In genomic region chr19:45847661-45848060, GRCh38 we compare ENCODE assay signal across 22 cellular contexts. TPM values are rescaled to one million over a fixed set of nuclear protein-coding genes. Genes with fewer than 3 reads are reported as not detected.
DNase-seq lines count a peak whose midpoint lies in the region; ATAC-seq, FAIRE-seq and TF ChIP-seq lines count a peak whose summit lies in the region.
"Had no signal": no experiment of that assay in that cellular context is flagged by ENCODE, and none has a peak within 500 bp of the region (broad histone marks: within the 10 kb centered on the region; RNA-seq: fewer than 3 reads in every experiment).

No MANE protein-coding gene starts in this region.

- no peaks in the 10 kb centered on the region for H4K20me1 ChIP-seq in K562 (replicated peaks; ENCODE audit: control insufficient read depth, insufficient read depth, low read length)

- no peak overlapping the region for H3K4me3 ChIP-seq in K562
- H3K4me3 ChIP-seq: BLaER1, GM23338 had no signal

- POLR2A ChIA-PET in K562 (lab: Yijun Ruan, JAX): interaction anchor here (0.7 kb wide), 1 partner anchor 23 kb away, joined by 3 read pairs; no protein-coding TSS in a partner anchor

- no peaks in the 10 kb centered on the region for H3K9me3 ChIP-seq in K562 (replicated peaks; ENCODE audit: control insufficient read depth, insufficient read depth, low read depth, low read length)
- H3K9me3 ChIP-seq: BLaER1 had no signal

- no peaks in the 10 kb centered on the region for H3K4me1 ChIP-seq in K562 (replicated peaks in 1 of 2; ENCODE audit: control insufficient read depth in 2 of 2, insufficient read depth in 2 of 2, low read length in 2 of 2)
- H3K4me1 ChIP-seq: BLaER1 had no signal

- H3K36me3 ChIP-seq in K562 (ENCODE audit: control insufficient read depth, insufficient read depth, low read length): peaks cover 92% of the 10 kb centered on the region

- CTCF ChIA-PET in K562 (lab: Yijun Ruan, JAX; ENCODE audit: low intra/inter-chr PET ratio): interaction anchor here (0.5 kb wide), 1 partner anchor 36 kb away, joined by 3 read pairs; no protein-coding TSS in a partner anchor

- H3K27ac Mint-ChIP-seq in nephron progenitor cell: peak overlapping the region; percentile 61
- H3K27ac Mint-ChIP-seq: CD14-positive monocyte; CD4-positive, alpha-beta memory T cell; GM23338 had no signal

- H3K9ac ChIP-seq in K562 (ENCODE audit: insufficient read depth in 1 of 2, low read depth in 2 of 2, low read length in 2 of 2): no peak overlapping the region
- H3K9ac ChIP-seq: BLaER1 had no signal

- H3K27me3 Mint-ChIP-seq in nephron progenitor cell (ENCODE audit: low read depth, poor library complexity): no peaks in the 10 kb centered on the region
- H3K27me3 Mint-ChIP-seq: CD4-positive, alpha-beta memory T cell had no signal

- TF ChIP-seq CTCF in K562 (IDR thresholded peaks at IDR 0.05 in 2 of 3, conservative IDR thresholded peaks at IDR 0.05 in 1 of 3; ENCODE audit: insufficient read depth in 2 of 3, low read depth in 1 of 3, low read length in 3 of 3) (no peak), nephron progenitor cell (IDR thresholded peaks at IDR 0.05) (no peak)

- intact Hi-C loops in K562 (cut with micrococcal nuclease): no loop called here

- H3K4me3 Mint-ChIP-seq in nephron progenitor cell: no peak overlapping the region
- H3K4me3 Mint-ChIP-seq: CD14-positive monocyte; CD4-positive, alpha-beta memory T cell; GM23338 had no signal

- no peak overlapping the region for H3K27ac ChIP-seq in K562 (ENCODE audit: extremely low read depth, low read depth, low read length)
- H3K27ac ChIP-seq: 22Rv1, BLaER1, HL-60 had no signal

- H2AFZ ChIP-seq in K562 (ENCODE audit: low read depth, low read length): no peak overlapping the region
- H2AFZ ChIP-seq: GM23338 had no signal

- no peak overlapping the region for H3K4me2 ChIP-seq in K562 (ENCODE audit: insufficient read depth, low read length)
- H3K4me2 ChIP-seq: BLaER1, GM23338 had no signal

- TF ChIP-seq RAD21 in K562 (CRISPR knock-in tag; conservative IDR thresholded peaks at IDR 0.05 in 1 of 2, IDR thresholded peaks at IDR 0.05 in 1 of 2): no peak

- no peaks in the 10 kb centered on the region for H3K79me2 ChIP-seq in K562 (ENCODE audit: control insufficient read depth, insufficient read depth, low read length)

- TF ChIP-seq POLR2A in K562 (conservative IDR thresholded peaks at IDR 0.05): no peak

- H3K4me1 Mint-ChIP-seq in nephron progenitor cell: peaks cover 15% of the 10 kb centered on the region
- H3K4me1 Mint-ChIP-seq: CD14-positive monocyte, GM23338 had no signal

- H3K36me3 Mint-ChIP-seq in nephron progenitor cell (ENCODE audit: low read depth): peaks cover 78% of the 10 kb centered on the region

- H3K9me3 Mint-ChIP-seq in nephron progenitor cell: no peaks in the 10 kb centered on the region
- H3K9me3 Mint-ChIP-seq: CD14-positive monocyte; CD4-positive, alpha-beta memory T cell; GM23338 had no signal

- TF ChIP-seq EP300 in K562 (IDR thresholded peaks at IDR 0.05; ENCODE audit: low read length): no peak

- H3K9me1 ChIP-seq in K562 (ENCODE audit: control insufficient read depth, insufficient read depth, low read length): no peaks in the 10 kb centered on the region

- no peaks in the 10 kb centered on the region for H3K27me3 ChIP-seq in K562 (ENCODE audit: control insufficient read depth in 2 of 2, insufficient read depth in 2 of 2, low read length in 2 of 2)
- H3K27me3 ChIP-seq: BLaER1 had no signal

- ATAC-seq in K562 (no peak), HG03342 (IDR thresholded peaks at IDR 0.05; ENCODE audit: unreplicated experiment) (no peak), HG02588 (IDR thresholded peaks at IDR 0.05; ENCODE audit: unreplicated experiment) (no peak), HG02885 (IDR thresholded peaks at IDR 0.05; ENCODE audit: poor library complexity, unreplicated experiment) (no peak)
- ATAC-seq: GM23338, HCT116 had no signal

- FAIRE-seq in K562 (lab: Jason Lieb, UNC): no peak
- FAIRE-seq: H54 had no signal

- BruUV-seq in K562 (replicated peaks; lab: Mats Ljungman, UMichigan): no TSS peak

- 93% methylated on average over 13 of the region's 13 CpGs for WGBS in K562 (ENCODE audit: insufficient coverage, low coverage, missing lambda C conversion rate)

- DNase-seq in NCI-H345 (lab: John Stamatoyannopoulos, UW) (peak; percentile 1), NCI-H345 treated with DMSO at 0.1 percent for 48 hours (lab: John Stamatoyannopoulos, UW; ENCODE audit: unreplicated experiment) (no peak), COLO668 (lab: John Stamatoyannopoulos, UW; ENCODE audit: unreplicated experiment) (peak; percentile 15), K562 (ENCODE audit: extremely low read depth in 1 of 4, low spot score in 3 of 4) (no peak), nephron progenitor cell (no peak)
- DNase-seq: Calu3; CD4-positive, alpha-beta memory T cell; DMS79 treated with DMSO at 0.1 percent for 48 hours; GF-D8; IMR-90 had no signal

- in situ Hi-C loops in K562 (cut with MboI): no loop called here

RNA-seq across cellular contexts. Expression of gene SYMPK, which starts 15.3 kb away (rescaled TPM):
- total RNA-seq in K562 (2011; cell fraction: chromatin; rRNA removed; ENCODE audit: low replicate concordance): 281 and 416 TPM in 2 replicates
- total RNA-seq in K562 (2011; cell fraction: nucleolus; rRNA removed): 171 and 172 TPM in 2 replicates
- total RNA-seq in K562 (2011; cell fraction: nucleoplasm; rRNA removed): 158 and 183 TPM in 2 replicates
- 58.4 and 60.4 TPM in 2 replicates for total RNA-seq in K562 (2014; rRNA removed)
- total RNA-seq in K562 (2014; rRNA removed; fragmentation: Illumina TruSeq; extraction: Trizol): 26.4 and 31.4 TPM in 2 replicates
- total RNA-seq in K562 (2015; rRNA removed; fragmentation: Illumina TruSeq; extraction: Trizol): 38.7 and 40.9 TPM in 2 replicates
- 86.9 and 95.5 TPM in 2 replicates for total RNA-seq in K562 (2021)
- 80.3 and 101 TPM in 2 replicates for polyA plus RNA-seq in K562 (2011; rRNA removed)
- polyA plus RNA-seq in K562 (2011; cell fraction: cytosol; rRNA removed): 76.7 and 115 TPM in 2 replicates
- polyA plus RNA-seq in K562 (2011; cell fraction: nucleus; rRNA removed): 192 and 225 TPM in 2 replicates
- 73.1 and 85.2 TPM in 2 replicates for polyA plus RNA-seq in K562 (2012)
- 79.4 and 82.9 TPM in 2 replicates for polyA plus RNA-seq in K562 (2014; fragmentation: Illumina TruSeq; extraction: Trizol)
- under 1 TPM; 0.73 to 0.85 TPM for polyA plus RNA-seq in K562 (2014; fragmentation: Nextera tagmentation; extraction: Ambion mirVana)
- polyA plus RNA-seq in K562 (2014; rRNA removed): 63.1 and 66.5 TPM in 2 replicates
- 96.1 and 136 TPM in 2 replicates for polyA minus RNA-seq in K562 (2011; rRNA and poly(A)+ RNA removed)
- 80.5 and 91.6 TPM in 2 replicates for polyA minus RNA-seq in K562 (2011; cell fraction: cytosol; rRNA and poly(A)+ RNA removed)
- 37.0 and 46.3 TPM in 2 replicates for polyA minus RNA-seq in K562 (2011; cell fraction: nucleus; rRNA and poly(A)+ RNA removed)

RNA-seq across cellular contexts. Expression of gene FOXA3, which starts 16.5 kb away (rescaled TPM):
- total RNA-seq in K562 (2011; cell fraction: chromatin; rRNA removed; ENCODE audit: low replicate concordance): 4.9 and 12.6 TPM in 2 replicates
- 8.7 and 8.8 TPM in 2 replicates for total RNA-seq in K562 (2011; cell fraction: nucleolus; rRNA removed)
- 7.4 and 7.8 TPM in 2 replicates for total RNA-seq in K562 (2011; cell fraction: nucleoplasm; rRNA removed)
- total RNA-seq in K562 (2014; rRNA removed): 5.5 and 8.9 TPM in 2 replicates
- total RNA-seq in K562 (2014; rRNA removed; fragmentation: Illumina TruSeq; extraction: Trizol): 3.3 and 3.5 TPM in 2 replicates
- total RNA-seq in K562 (2015; rRNA removed; fragmentation: Illumina TruSeq; extraction: Trizol): 3.2 and 3.5 TPM in 2 replicates
- 8.1 and 8.6 TPM in 2 replicates for total RNA-seq in K562 (2021)
- polyA plus RNA-seq in K562 (2011; rRNA removed): 10.7 and 15.5 TPM in 2 replicates
- 19.1 and 21.5 TPM in 2 replicates for polyA plus RNA-seq in K562 (2011; cell fraction: cytosol; rRNA removed)
- 8.5 and 9.2 TPM in 2 replicates for polyA plus RNA-seq in K562 (2011; cell fraction: nucleus; rRNA removed)
- polyA plus RNA-seq in K562 (2012): 5.3 and 6.6 TPM in 2 replicates
- 4.7 and 6.1 TPM in 2 replicates for polyA plus RNA-seq in K562 (2014; fragmentation: Illumina TruSeq; extraction: Trizol)
- polyA plus RNA-seq in K562 (2014; fragmentation: Nextera tagmentation; extraction: Ambion mirVana): 1 to 10 TPM; 1.3 to 1.5 TPM
- polyA plus RNA-seq in K562 (2014; rRNA removed): 5.0 and 6.7 TPM in 2 replicates
- 10.7 and 18.1 TPM in 2 replicates for polyA minus RNA-seq in K562 (2011; rRNA and poly(A)+ RNA removed)
- polyA minus RNA-seq in K562 (2011; cell fraction: cytosol; rRNA and poly(A)+ RNA removed): 4.2 and 7.2 TPM in 2 replicates
- 3.0 and 3.4 TPM in 2 replicates for polyA minus RNA-seq in K562 (2011; cell fraction: nucleus; rRNA and poly(A)+ RNA removed)
- total RNA-seq: A673; CD4-positive, alpha-beta memory T cell; IMR-90 had no signal
- polyA plus RNA-seq: AG04450; CD14-positive monocyte; CD4-positive, alpha-beta memory T cell; IMR-90 had no signal

RNA-seq across cellular contexts. Expression of gene RSPH6A, which starts 32.6 kb away (rescaled TPM):
- total RNA-seq in K562 (2011; cell fraction: chromatin; rRNA removed; ENCODE audit: low replicate concordance): 0.63 and 3.1 TPM in 2 replicates
- 1.5 and 1.7 TPM in 2 replicates for total RNA-seq in K562 (2011; cell fraction: nucleolus; rRNA removed)
- total RNA-seq in K562 (2011; cell fraction: nucleoplasm; rRNA removed): 0.81 and 1.1 TPM in 2 replicates
- total RNA-seq in K562 (2014; rRNA removed) (not detected in 2 replicates), K562 (2014; rRNA removed; fragmentation: Illumina TruSeq; extraction: Trizol) (not detected in 2 replicates), K562 (2015; rRNA removed; fragmentation: Illumina TruSeq; extraction: Trizol) (0.07 TPM in 1 of 2 replicates, not detected in the other), K562 (2021) (0.07 TPM in 1 of 2 replicates, not detected in the other)
- polyA plus RNA-seq in K562 (2011; rRNA removed) (0.03 and 0.04 TPM in 2 replicates), K562 (2014; fragmentation: Illumina TruSeq; extraction: Trizol) (not detected in 2 replicates), K562 (2014; fragmentation: Nextera tagmentation; extraction: Ambion mirVana) (not detected), K562 (2014; rRNA removed) (0.07 and 0.15 TPM in 2 replicates)
- polyA plus RNA-seq in K562 (2011; cell fraction: cytosol; rRNA removed): not detected in 2 replicates
- 0.08 and 0.14 TPM in 2 replicates for polyA plus RNA-seq in K562 (2011; cell fraction: nucleus; rRNA removed)
- polyA plus RNA-seq in K562 (2012): 0.05 and 0.15 TPM in 2 replicates
- polyA minus RNA-seq in K562 (2011; rRNA and poly(A)+ RNA removed): 0.09 TPM in 1 of 2 replicates, not detected in the other
- not detected in 2 replicates for polyA minus RNA-seq in K562 (2011; cell fraction: cytosol; rRNA and poly(A)+ RNA removed)
- 0.54 and 0.56 TPM in 2 replicates for polyA minus RNA-seq in K562 (2011; cell fraction: nucleus; rRNA and poly(A)+ RNA removed)
- polyA plus RNA-seq: AG04450; CD14-positive monocyte; CD4-positive, alpha-beta memory T cell had no signal

RNA-seq across cellular contexts. Expression of gene IRF2BP1, which starts 38.3 kb away (rescaled TPM):
- total RNA-seq in K562 (2011; cell fraction: chromatin; rRNA removed; ENCODE audit: low replicate concordance): 2.2 and 10.2 TPM in 2 replicates
- 19.5 and 20.3 TPM in 2 replicates for total RNA-seq in K562 (2011; cell fraction: nucleolus; rRNA removed)
- 5.5 and 7.2 TPM in 2 replicates for total RNA-seq in K562 (2011; cell fraction: nucleoplasm; rRNA removed)
- 32.2 and 38.8 TPM in 2 replicates for total RNA-seq in K562 (2014; rRNA removed)
- total RNA-seq in K562 (2014; rRNA removed; fragmentation: Illumina TruSeq; extraction: Trizol): 2.6 and 2.8 TPM in 2 replicates
- total RNA-seq in K562 (2015; rRNA removed; fragmentation: Illumina TruSeq; extraction: Trizol): 8.4 and 9.5 TPM in 2 replicates
- 35.0 and 35.9 TPM in 2 replicates for total RNA-seq in K562 (2021)
- polyA plus RNA-seq in K562 (2011; rRNA removed): 3.2 and 5.0 TPM in 2 replicates
- 4.7 and 20.7 TPM in 2 replicates for polyA plus RNA-seq in K562 (2011; cell fraction: cytosol; rRNA removed)
- 5.6 and 10.1 TPM in 2 replicates for polyA plus RNA-seq in K562 (2011; cell fraction: nucleus; rRNA removed)
- 14.9 and 16.5 TPM in 2 replicates for polyA plus RNA-seq in K562 (2012)
- polyA plus RNA-seq in K562 (2014; fragmentation: Illumina TruSeq; extraction: Trizol): 3.5 and 8.6 TPM in 2 replicates
- polyA plus RNA-seq in K562 (2014; fragmentation: Nextera tagmentation; extraction: Ambion mirVana): under 1 TPM; 0.61 to 0.62 TPM
- polyA plus RNA-seq in K562 (2014; rRNA removed): 14.3 and 18.8 TPM in 2 replicates
- polyA minus RNA-seq in K562 (2011; rRNA and poly(A)+ RNA removed): 2.2 and 3.4 TPM in 2 replicates
- polyA minus RNA-seq in K562 (2011; cell fraction: cytosol; rRNA and poly(A)+ RNA removed): 12.9 and 19.5 TPM in 2 replicates
- polyA minus RNA-seq in K562 (2011; cell fraction: nucleus; rRNA and poly(A)+ RNA removed): 12.3 and 15.7 TPM in 2 replicates

RNA-seq across cellular contexts. Expression of gene MYPOP, which starts 54.8 kb away (rescaled TPM):
- 2.2 and 5.3 TPM in 2 replicates for total RNA-seq in K562 (2011; cell fraction: chromatin; rRNA removed; ENCODE audit: low replicate concordance)
- 3.0 and 3.4 TPM in 2 replicates for total RNA-seq in K562 (2011; cell fraction: nucleolus; rRNA removed)
- total RNA-seq in K562 (2011; cell fraction: nucleoplasm; rRNA removed): 3.4 and 4.7 TPM in 2 replicates
- total RNA-seq in K562 (2014; rRNA removed): 2.6 and 2.8 TPM in 2 replicates
- 0.61 and 0.80 TPM in 2 replicates for total RNA-seq in K562 (2014; rRNA removed; fragmentation: Illumina TruSeq; extraction: Trizol)
- total RNA-seq in K562 (2015; rRNA removed; fragmentation: Illumina TruSeq; extraction: Trizol): 1.0 and 1.6 TPM in 2 replicates
- total RNA-seq in K562 (2021): 7.4 and 7.6 TPM in 2 replicates
- 0.72 and 1.3 TPM in 2 replicates for polyA plus RNA-seq in K562 (2011; rRNA removed)
- 1.5 and 2.2 TPM in 2 replicates for polyA plus RNA-seq in K562 (2011; cell fraction: cytosol; rRNA removed)
- 2.9 and 5.2 TPM in 2 replicates for polyA plus RNA-seq in K562 (2011; cell fraction: nucleus; rRNA removed)
- polyA plus RNA-seq in K562 (2012): 3.1 and 4.0 TPM in 2 replicates
- 1.7 and 1.9 TPM in 2 replicates for polyA plus RNA-seq in K562 (2014; fragmentation: Illumina TruSeq; extraction: Trizol)
- under 1 TPM; 0.32 to 0.34 TPM for polyA plus RNA-seq in K562 (2014; fragmentation: Nextera tagmentation; extraction: Ambion mirVana)
- polyA plus RNA-seq in K562 (2014; rRNA removed): 2.4 and 4.9 TPM in 2 replicates
- 0.28 and 0.33 TPM in 2 replicates for polyA minus RNA-seq in K562 (2011; rRNA and poly(A)+ RNA removed)
- 1.9 and 2.3 TPM in 2 replicates for polyA minus RNA-seq in K562 (2011; cell fraction: cytosol; rRNA and poly(A)+ RNA removed)
- 0.94 and 1.3 TPM in 2 replicates for polyA minus RNA-seq in K562 (2011; cell fraction: nucleus; rRNA and poly(A)+ RNA removed)

Comparison
In these comparisons a context has a peak if more than half of its experiments do, and no peak if none do; other contexts are left out.
1. DNase-seq: peak in NCI-H345 (single experiment) and COLO668 (single experiment); none in NCI-H345 treated with DMSO at 0.1 percent for 48 hours (single experiment), K562 (0 of 4) and nephron progenitor cell (single experiment).